ENCODE assay signal across 1 cellular context in genomic region chr19:56393119-56394012, GRCh38.
TF ChIP-seq lines count a peak whose summit lies in the region.

Gene ZNF582, minus strand, starts transcription at chr19:56393534. Its CDS starts 1,782 bp downstream, at chr19:56391752.

TF ChIP-seq in GM12878, 131 proteins besides CTCF, POLR2A, EP300 and RAD21 (continued from another document and continues in another):
- TF ChIP-seq HSF1 (IDR thresholded peaks at IDR 0.05; ENCODE audit: low read depth, low read length), result no peak
- TF ChIP-seq, protein P1, sequence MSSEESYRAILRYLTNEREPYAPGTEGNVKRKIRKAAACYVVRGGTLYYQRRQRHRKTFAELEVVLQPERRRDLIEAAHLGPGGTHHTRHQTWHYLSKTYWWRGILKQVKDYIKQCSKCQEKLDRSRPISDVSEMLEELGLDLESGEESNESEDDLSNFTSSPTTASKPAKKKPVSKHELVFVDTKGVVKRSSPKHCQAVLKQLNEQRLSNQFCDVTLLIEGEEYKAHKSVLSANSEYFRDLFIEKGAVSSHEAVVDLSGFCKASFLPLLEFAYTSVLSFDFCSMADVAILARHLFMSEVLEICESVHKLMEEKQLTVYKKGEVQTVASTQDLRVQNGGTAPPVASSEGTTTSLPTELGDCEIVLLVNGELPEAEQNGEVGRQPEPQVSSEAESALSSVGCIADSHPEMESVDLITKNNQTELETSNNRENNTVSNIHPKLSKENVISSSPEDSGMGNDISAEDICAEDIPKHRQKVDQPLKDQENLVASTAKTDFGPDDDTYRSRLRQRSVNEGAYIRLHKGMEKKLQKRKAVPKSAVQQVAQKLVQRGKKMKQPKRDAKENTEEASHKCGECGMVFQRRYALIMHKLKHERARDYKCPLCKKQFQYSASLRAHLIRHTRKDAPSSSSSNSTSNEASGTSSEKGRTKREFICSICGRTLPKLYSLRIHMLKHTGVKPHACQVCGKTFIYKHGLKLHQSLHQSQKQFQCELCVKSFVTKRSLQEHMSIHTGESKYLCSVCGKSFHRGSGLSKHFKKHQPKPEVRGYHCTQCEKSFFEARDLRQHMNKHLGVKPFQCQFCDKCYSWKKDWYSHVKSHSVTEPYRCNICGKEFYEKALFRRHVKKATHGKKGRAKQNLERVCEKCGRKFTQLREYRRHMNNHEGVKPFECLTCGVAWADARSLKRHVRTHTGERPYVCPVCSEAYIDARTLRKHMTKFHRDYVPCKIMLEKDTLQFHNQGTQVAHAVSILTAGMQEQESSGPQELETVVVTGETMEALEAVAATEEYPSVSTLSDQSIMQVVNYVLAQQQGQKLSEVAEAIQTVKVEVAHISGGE (CRISPR knock-in tag; IDR thresholded peaks at IDR 0.05), result peak; percentile 71
- TF ChIP-seq SMARCA5 (IDR thresholded peaks at IDR 0.05), result no peak
- TF ChIP-seq CHD2 (IDR thresholded peaks at IDR 0.05; ENCODE audit: borderline replicate concordance, low read depth, low read length), result peak; percentile 99
- TF ChIP-seq HDAC2 (IDR thresholded peaks at IDR 0.05), result no peak
- TF ChIP-seq, protein P2, sequence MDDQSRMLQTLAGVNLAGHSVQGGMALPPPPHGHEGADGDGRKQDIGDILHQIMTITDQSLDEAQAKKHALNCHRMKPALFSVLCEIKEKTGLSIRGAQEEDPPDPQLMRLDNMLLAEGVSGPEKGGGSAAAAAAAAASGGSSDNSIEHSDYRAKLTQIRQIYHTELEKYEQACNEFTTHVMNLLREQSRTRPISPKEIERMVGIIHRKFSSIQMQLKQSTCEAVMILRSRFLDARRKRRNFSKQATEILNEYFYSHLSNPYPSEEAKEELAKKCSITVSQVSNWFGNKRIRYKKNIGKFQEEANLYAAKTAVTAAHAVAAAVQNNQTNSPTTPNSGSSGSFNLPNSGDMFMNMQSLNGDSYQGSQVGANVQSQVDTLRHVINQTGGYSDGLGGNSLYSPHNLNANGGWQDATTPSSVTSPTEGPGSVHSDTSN (IDR thresholded peaks at IDR 0.05; ENCODE audit: insufficient replicate concordance, low read depth, low read length), result no peak
- TF ChIP-seq PML (IDR thresholded peaks at IDR 0.05; ENCODE audit: low read length), result no peak
- TF ChIP-seq CREB1 (IDR thresholded peaks at IDR 0.05; ENCODE audit: low read depth), result 0 out of 2 replicates have a peak, but pooled peaks have one; percentile 34
- TF ChIP-seq NKRF (conservative IDR thresholded peaks at IDR 0.05), result no peak
- TF ChIP-seq, protein P3, sequence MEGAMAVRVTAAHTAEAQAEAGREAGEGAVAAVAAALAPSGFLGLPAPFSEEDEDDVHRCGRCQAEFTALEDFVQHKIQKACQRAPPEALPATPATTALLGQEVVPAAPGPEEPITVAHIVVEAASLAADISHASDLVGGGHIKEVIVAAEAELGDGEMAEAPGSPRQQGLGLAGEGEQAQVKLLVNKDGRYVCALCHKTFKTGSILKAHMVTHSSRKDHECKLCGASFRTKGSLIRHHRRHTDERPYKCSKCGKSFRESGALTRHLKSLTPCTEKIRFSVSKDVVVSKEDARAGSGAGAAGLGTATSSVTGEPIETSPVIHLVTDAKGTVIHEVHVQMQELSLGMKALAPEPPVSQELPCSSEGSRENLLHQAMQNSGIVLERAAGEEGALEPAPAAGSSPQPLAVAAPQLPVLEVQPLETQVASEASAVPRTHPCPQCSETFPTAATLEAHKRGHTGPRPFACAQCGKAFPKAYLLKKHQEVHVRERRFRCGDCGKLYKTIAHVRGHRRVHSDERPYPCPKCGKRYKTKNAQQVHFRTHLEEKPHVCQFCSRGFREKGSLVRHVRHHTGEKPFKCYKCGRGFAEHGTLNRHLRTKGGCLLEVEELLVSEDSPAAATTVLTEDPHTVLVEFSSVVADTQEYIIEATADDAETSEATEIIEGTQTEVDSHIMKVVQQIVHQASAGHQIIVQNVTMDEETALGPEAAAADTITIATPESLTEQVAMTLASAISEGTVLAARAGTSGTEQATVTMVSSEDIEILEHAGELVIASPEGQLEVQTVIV (IDR thresholded peaks at IDR 0.05; ENCODE audit: borderline replicate concordance, partially characterized antibody), result peak; percentile 26
- TF ChIP-seq POLR2AphosphoS2 (IDR thresholded peaks at IDR 0.05; ENCODE audit: low read depth, low read length), result no peak
- TF ChIP-seq NR2F1 (conservative IDR thresholded peaks at IDR 0.05), result no peak
- TF ChIP-seq BCLAF1 (IDR thresholded peaks at IDR 0.05), result no peak
- TF ChIP-seq RUNX3 (IDR thresholded peaks at IDR 0.05; ENCODE audit: low read length), result no peak
- peak; percentile 62 for TF ChIP-seq ZBTB40 (IDR thresholded peaks at IDR 0.05; ENCODE audit: borderline replicate concordance)
- TF ChIP-seq TAF1 (IDR thresholded peaks at IDR 0.05; ENCODE audit: borderline replicate concordance, low read depth, low read length), result no peak
- TF ChIP-seq CEBPB (IDR thresholded peaks at IDR 0.05; ENCODE audit: borderline replicate concordance in 1 of 2, low read depth in 2 of 2, low read length in 2 of 2), result no peak
- TF ChIP-seq E2F8 (IDR thresholded peaks at IDR 0.05; ENCODE audit: low read depth, partially characterized antibody), result no peak
- TF ChIP-seq ZNF384 (IDR thresholded peaks at IDR 0.05; ENCODE audit: borderline replicate concordance, low read depth, low read length), result no peak
- TF ChIP-seq TARDBP (IDR thresholded peaks at IDR 0.05; ENCODE audit: borderline replicate concordance), result no peak
- TF ChIP-seq DPF2 (IDR thresholded peaks at IDR 0.05), result no peak
- TF ChIP-seq, protein P4, sequence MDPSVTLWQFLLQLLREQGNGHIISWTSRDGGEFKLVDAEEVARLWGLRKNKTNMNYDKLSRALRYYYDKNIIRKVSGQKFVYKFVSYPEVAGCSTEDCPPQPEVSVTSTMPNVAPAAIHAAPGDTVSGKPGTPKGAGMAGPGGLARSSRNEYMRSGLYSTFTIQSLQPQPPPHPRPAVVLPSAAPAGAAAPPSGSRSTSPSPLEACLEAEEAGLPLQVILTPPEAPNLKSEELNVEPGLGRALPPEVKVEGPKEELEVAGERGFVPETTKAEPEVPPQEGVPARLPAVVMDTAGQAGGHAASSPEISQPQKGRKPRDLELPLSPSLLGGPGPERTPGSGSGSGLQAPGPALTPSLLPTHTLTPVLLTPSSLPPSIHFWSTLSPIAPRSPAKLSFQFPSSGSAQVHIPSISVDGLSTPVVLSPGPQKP (IDR thresholded peaks at IDR 0.05; ENCODE audit: low read depth, low read length), result peak; percentile 53; the same call in 1 of the 2 replicates
- TF ChIP-seq, protein P5, sequence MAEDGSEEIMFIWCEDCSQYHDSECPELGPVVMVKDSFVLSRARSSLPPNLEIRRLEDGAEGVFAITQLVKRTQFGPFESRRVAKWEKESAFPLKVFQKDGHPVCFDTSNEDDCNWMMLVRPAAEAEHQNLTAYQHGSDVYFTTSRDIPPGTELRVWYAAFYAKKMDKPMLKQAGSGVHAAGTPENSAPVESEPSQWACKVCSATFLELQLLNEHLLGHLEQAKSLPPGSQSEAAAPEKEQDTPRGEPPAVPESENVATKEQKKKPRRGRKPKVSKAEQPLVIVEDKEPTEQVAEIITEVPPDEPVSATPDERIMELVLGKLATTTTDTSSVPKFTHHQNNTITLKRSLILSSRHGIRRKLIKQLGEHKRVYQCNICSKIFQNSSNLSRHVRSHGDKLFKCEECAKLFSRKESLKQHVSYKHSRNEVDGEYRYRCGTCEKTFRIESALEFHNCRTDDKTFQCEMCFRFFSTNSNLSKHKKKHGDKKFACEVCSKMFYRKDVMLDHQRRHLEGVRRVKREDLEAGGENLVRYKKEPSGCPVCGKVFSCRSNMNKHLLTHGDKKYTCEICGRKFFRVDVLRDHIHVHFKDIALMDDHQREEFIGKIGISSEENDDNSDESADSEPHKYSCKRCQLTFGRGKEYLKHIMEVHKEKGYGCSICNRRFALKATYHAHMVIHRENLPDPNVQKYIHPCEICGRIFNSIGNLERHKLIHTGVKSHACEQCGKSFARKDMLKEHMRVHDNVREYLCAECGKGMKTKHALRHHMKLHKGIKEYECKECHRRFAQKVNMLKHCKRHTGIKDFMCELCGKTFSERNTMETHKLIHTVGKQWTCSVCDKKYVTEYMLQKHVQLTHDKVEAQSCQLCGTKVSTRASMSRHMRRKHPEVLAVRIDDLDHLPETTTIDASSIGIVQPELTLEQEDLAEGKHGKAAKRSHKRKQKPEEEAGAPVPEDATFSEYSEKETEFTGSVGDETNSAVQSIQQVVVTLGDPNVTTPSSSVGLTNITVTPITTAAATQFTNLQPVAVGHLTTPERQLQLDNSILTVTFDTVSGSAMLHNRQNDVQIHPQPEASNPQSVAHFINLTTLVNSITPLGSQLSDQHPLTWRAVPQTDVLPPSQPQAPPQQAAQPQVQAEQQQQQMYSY (CRISPR knock-in tag; IDR thresholded peaks at IDR 0.05), result no peak
